In genomic region chr6:51818520-51819022, GRCh38 we compare ENCODE assay signal across 25 cellular contexts.
"Had no signal": no experiment of that assay in that cellular context is flagged by ENCODE, and none has a peak within 500 bp of the region (broad histone marks: within the 10 kb centered on the region; RNA-seq: fewer than 3 reads in every experiment).

No MANE protein-coding gene starts in this region.

- H3K27ac ChIP-seq: ascending aorta, cardiac muscle cell, colonic mucosa, SJCRH30 had no signal

- DNase-seq: activated CD4-positive, alpha-beta T cell treated with anti-CD3 and anti-CD28 coated beads for 36 hours; activated CD4-positive, alpha-beta T cell treated with anti-CD3 and anti-CD28 coated beads, Interleukin-2, amount 10 ng/mL, durations not matched to agents 7 days and 5 days; activated CD4-positive, alpha-beta T cell treated with anti-CD3 and anti-CD28 coated beads, Interleukin-2, amount 50 U/mL, for 48 hours; activated CD8-positive, alpha-beta T cell treated with anti-CD3 and anti-CD28 coated beads, Interleukin-2, amount 10 ng/mL, durations not matched to agents 7 days and 5 days; activated gamma-delta T cell; activated naive CD4-positive, alpha-beta T cell treated with Interleukin-2 at 50 U/mL for 16 hours; activated naive CD8-positive, alpha-beta T cell treated with anti-CD3 and anti-CD28 coated beads, Interleukin-2, amount 10 ng/mL, durations not matched to agents 7 days and 5 days; activated T-cell treated with anti-CD3 and anti-CD28 coated beads, Interleukin-2, amount 50 U/mL, for 24 hours; amygdala; colonic mucosa; NCI-H1105; NCI-H1417 treated with DMSO at 0.1 percent for 48 hours; NCI-H1694 treated with DMSO at 0.1 percent for 48 hours; NCI-H2029; NCI-H345; NCI-H524 treated with DMSO at 0.1 percent for 48 hours; NCI-H82; SHP77; SJCRH30 had no signal

- H3K9me3 ChIP-seq: ascending aorta, colonic mucosa, SJCRH30, SK-N-SH had no signal

- H3K9ac ChIP-seq: SK-N-SH had no signal

- ATAC-seq: activated CD4-positive, alpha-beta T cell treated with anti-CD3 and anti-CD28 coated beads for 36 hours; activated CD4-positive, CD25-positive, alpha-beta regulatory T cell treated with anti-CD3 and anti-CD28 coated beads, Interleukin-2, amount 50 U/mL, for 24 hours; activated CD8-positive, alpha-beta T cell treated with anti-CD3 and anti-CD28 coated beads, Interleukin-2, amount 10 ng/mL, durations not matched to agents 7 days and 5 days; Panc1 had no signal

- H3K4me2 ChIP-seq: SK-N-SH had no signal

- H3K4me3 ChIP-seq: ascending aorta, cardiac muscle cell, colonic mucosa, SJCRH30 had no signal

- H3K36me3 ChIP-seq: ascending aorta, cardiac muscle cell, colonic mucosa, SJCRH30 had no signal

- H3K27me3 ChIP-seq: ascending aorta, cardiac muscle cell, colonic mucosa, SJCRH30 had no signal

- H3K4me1 ChIP-seq: ascending aorta, colonic mucosa, SJCRH30 had no signal

- FAIRE-seq: TTC549 had no signal
